Comparison of ENCODE assay signal across 10 cellular contexts in the genomic region with DNA sequence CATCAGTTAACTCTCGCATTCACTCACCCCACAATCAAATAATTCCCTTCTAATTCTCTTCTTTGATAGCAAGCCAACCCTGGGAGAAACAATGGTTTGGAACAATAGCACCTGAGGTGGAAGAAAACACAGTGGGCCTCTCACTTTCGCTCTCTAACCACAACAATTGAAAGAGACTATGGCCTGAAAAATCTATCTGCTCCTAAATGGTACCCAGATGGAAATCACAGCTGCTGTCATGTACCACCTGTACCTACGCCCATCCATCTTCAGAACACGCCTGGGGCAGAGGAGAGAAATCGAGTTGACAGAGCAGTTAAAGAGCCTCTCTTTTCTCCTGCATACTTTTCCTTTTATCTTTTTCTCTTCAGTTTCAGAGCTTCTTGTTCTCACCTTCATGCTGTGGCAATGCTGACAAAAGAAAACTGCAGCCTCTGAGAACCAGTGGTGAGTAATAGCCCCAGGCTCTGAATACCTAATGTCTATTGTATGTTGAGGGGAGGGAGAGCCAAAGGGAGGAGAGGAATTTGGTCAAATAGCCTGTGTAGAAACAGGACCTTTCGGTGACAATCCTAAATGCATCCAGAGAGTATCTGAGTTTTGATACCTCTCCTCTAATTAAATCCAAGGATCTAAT. TPM values are rescaled to one million over a fixed set of nuclear protein-coding genes. Genes with fewer than 3 reads are reported as not detected.
DNase-seq lines count a peak whose midpoint lies in the region; ATAC-seq lines count a peak whose summit lies in the region.
"Had no signal": no experiment of that assay in that cellular context is flagged by ENCODE, and none has a peak within 500 bp of the region (broad histone marks: within the 10 kb centered on the region; RNA-seq: fewer than 3 reads in every experiment).

No MANE protein-coding gene starts in this region.

- H3K27ac ChIP-seq in ectodermal cell (ENCODE audit: insufficient read depth, low read depth, low read length, poor library complexity, severe bottlenecking), result peak overlapping the region; percentile 79

- 29 to 38% methylated on average over 6 of the region's 6 CpGs for WGBS in ectodermal cell, 2 experiments

- DNase-seq in ELF-1 (ENCODE audit: low read depth, low spot score) (peak; percentile 95), NCI-H345 (lab: John Stamatoyannopoulos, UW) (peak; percentile 58), T-helper 9 cell (no peak), GF-D8 (lab: John Stamatoyannopoulos, UW) (no peak)
- no peak for DNase-seq in activated CD4-positive, alpha-beta T cell treated with anti-CD3 and anti-CD28 coated beads, Interleukin-2, amount 50 U/mL, for 1 hour
- DNase-seq: DMS79 treated with DMSO at 0.1 percent for 48 hours had no signal

- H3K36me3 ChIP-seq in ectodermal cell (ENCODE audit: control insufficient read depth, insufficient read depth, low read length), result no peaks in the 10 kb centered on the region
- H3K36me3 ChIP-seq in neuron (ENCODE audit: insufficient read depth, low read length), result no peaks in the 10 kb centered on the region

- H3K9me3 ChIP-seq in ectodermal cell (ENCODE audit: control insufficient read depth, low read length) (no peaks in the 10 kb centered on the region), neuron (ENCODE audit: low read length) (no peaks in the 10 kb centered on the region)

- ATAC-seq in GM19328 (IDR thresholded peaks at IDR 0.05; ENCODE audit: unreplicated experiment), result no peak
- ATAC-seq: natural killer cell treated with Interleukin-12 subunit alpha and Interleukin-12 subunit beta and Interleukin-15 and Interleukin-18, amount 100 ng/mL, for 72 hours had no signal

- H3K4me1 ChIP-seq in ectodermal cell (ENCODE audit: control insufficient read depth, insufficient read depth, low read length) (peaks cover 18% of the 10 kb centered on the region), neuron (ENCODE audit: insufficient read depth, low read length) (peaks cover 22% of the 10 kb centered on the region)

- H3K4me3 ChIP-seq in ectodermal cell (ENCODE audit: insufficient read depth, low read depth, low read length) (no peak overlapping the region), neuron (ENCODE audit: low read length) (no peak overlapping the region)

- peak overlapping the region; percentile 66 for H2AFZ ChIP-seq in neuron (ENCODE audit: low read depth, low read length)

- H3K27me3 ChIP-seq in ectodermal cell (ENCODE audit: control insufficient read depth, insufficient read depth, low read length, poor library complexity, severe bottlenecking), result no peaks in the 10 kb centered on the region
- H3K27me3 ChIP-seq in neuron (ENCODE audit: insufficient read depth, low read length), result no peaks in the 10 kb centered on the region

RNA-seq across cellular contexts. Expression of a gene that starts 57.8 kb away (rescaled TPM):
- 0.65 TPM for polyA plus RNA-seq in ectodermal cell (2013, experiment 1 of 4)
- polyA plus RNA-seq in ectodermal cell (2013, experiment 2 of 4), result 0.27 TPM
- 0.43 TPM for polyA plus RNA-seq in ectodermal cell (2013, experiment 3 of 4)
- polyA plus RNA-seq in ectodermal cell (2013, experiment 4 of 4), result 0.36 TPM

Comparison
In these comparisons a context has a peak if more than half of its experiments do, and no peak if none do; other contexts are left out.
1. DNase-seq: peak in ELF-1 (single experiment) and NCI-H345 (single experiment); none in T-helper 9 cell (single experiment), GF-D8 (single experiment) and activated CD4-positive, alpha-beta T cell treated with anti-CD3 and anti-CD28 coated beads, Interleukin-2, amount 50 U/mL, for 1 hour (single experiment).